ENCODE assay signal across 1 cellular context in genomic region chr1:231397882-231398671, GRCh38.
TF ChIP-seq lines count a peak whose summit lies in the region.

No MANE protein-coding gene starts in this region.

TF ChIP-seq in HepG2, 621 proteins besides CTCF, POLR2A, EP300 and RAD21:
- TF ChIP-seq, protein P1, sequence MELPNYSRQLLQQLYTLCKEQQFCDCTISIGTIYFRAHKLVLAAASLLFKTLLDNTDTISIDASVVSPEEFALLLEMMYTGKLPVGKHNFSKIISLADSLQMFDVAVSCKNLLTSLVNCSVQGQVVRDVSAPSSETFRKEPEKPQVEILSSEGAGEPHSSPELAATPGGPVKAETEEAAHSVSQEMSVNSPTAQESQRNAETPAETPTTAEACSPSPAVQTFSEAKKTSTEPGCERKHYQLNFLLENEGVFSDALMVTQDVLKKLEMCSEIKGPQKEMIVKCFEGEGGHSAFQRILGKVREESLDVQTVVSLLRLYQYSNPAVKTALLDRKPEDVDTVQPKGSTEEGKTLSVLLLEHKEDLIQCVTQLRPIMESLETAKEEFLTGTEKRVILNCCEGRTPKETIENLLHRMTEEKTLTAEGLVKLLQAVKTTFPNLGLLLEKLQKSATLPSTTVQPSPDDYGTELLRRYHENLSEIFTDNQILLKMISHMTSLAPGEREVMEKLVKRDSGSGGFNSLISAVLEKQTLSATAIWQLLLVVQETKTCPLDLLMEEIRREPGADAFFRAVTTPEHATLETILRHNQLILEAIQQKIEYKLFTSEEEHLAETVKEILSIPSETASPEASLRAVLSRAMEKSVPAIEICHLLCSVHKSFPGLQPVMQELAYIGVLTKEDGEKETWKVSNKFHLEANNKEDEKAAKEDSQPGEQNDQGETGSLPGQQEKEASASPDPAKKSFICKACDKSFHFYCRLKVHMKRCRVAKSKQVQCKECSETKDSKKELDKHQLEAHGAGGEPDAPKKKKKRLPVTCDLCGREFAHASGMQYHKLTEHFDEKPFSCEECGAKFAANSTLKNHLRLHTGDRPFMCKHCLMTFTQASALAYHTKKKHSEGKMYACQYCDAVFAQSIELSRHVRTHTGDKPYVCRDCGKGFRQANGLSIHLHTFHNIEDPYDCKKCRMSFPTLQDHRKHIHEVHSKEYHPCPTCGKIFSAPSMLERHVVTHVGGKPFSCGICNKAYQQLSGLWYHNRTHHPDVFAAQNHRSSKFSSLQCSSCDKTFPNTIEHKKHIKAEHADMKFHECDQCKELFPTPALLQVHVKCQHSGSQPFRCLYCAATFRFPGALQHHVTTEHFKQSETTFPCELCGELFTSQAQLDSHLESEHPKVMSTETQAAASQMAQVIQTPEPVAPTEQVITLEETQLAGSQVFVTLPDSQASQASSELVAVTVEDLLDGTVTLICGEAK (IDR thresholded peaks at IDR 0.05): peak; percentile 48; the same call in 1 of the 2 replicates
- TF ChIP-seq, protein P1 (CRISPR knock-in tag; IDR thresholded peaks at IDR 0.05): peak; percentile 98
- TF ChIP-seq AGO1 (IDR thresholded peaks at IDR 0.05; ENCODE audit: low read depth, low read length, poor library complexity, severe bottlenecking): no peak
- TF ChIP-seq ZNF7 (CRISPR knock-in tag; IDR thresholded peaks at IDR 0.05): no peak
